1 cellular context compared by ENCODE assay signal in the genomic region with DNA sequence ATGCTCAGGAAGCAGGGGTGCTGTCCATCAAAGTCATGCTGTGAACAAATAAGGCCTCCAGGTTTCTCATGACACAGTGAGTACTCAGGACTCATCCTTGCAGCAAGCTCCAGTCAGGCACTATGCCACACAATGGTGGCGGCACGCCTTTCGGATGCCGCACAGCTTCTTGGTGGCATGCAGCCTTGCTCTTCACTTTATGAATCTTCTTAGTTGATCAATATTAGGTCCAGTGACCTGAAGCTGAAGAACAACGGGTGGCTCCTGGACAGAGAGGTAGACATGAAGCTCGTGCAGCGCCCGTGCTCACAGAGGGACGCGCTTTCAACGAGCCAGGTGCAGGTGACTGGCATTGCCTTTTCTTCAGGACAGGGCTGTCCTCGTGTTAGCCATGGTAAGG.
TF ChIP-seq lines count a peak whose summit lies in the region.

No MANE protein-coding gene starts in this region.

TF ChIP-seq in GM23338, 12 proteins besides CTCF, POLR2A, EP300 and RAD21 (continued from another document):
- TF ChIP-seq NANOG (IDR thresholded peaks at IDR 0.05; ENCODE audit: borderline replicate concordance) (no peak), EZH2phosphoT487 (IDR thresholded peaks at IDR 0.05; ENCODE audit: unreplicated experiment) (no peak)
